ENCODE assay signal across 1 cellular context in the genomic region with DNA sequence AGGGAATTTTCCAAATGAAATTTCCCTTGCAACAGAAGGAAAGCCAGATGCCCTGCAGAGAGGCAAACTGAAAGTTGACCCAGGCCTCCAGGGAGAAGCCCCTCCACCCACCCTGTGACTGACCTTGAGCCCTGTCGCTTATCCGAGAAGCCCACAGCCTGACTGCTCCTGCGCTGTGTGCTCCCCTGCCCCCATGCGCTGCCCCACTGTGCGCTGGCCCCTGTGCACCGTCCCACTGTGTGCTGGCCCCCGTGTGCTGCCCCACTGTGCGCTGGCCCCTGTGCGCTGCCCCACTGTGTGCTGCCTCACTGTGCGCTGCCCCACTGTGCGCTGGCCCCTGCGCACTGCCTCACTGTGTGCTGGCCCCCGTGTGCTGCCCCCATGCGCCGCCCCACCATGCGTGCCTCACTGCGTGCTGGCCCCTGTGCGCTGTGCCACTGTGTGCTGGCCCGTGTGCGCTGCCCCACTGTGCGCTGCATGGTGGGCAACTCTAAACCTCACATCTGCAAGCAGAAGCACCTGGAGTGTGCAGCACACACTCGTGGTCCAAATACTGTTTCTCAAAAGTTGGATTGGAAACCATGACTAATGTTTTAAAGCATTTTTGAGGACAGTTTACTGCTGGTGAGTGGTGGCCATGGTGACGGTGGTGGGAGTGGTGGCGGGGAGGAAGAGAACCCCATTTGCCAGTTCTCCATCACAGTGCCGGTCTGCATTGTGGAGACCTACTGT.
TF ChIP-seq lines count a peak whose summit lies in the region.

No MANE protein-coding gene starts in this region.

TF ChIP-seq in HepG2, 621 proteins besides CTCF, POLR2A, EP300 and RAD21 (continued from another document):
- peak; percentile 100 for TF ChIP-seq ZKSCAN1 (IDR thresholded peaks at IDR 0.05; ENCODE audit: low read length)
- peak; percentile 33 for TF ChIP-seq CBX1 (IDR thresholded peaks at IDR 0.05; ENCODE audit: low read depth)
- TF ChIP-seq ZNF12 (CRISPR knock-in tag; IDR thresholded peaks at IDR 0.05): no peak
- peak; percentile 43; the same call in 1 of the 2 replicates for TF ChIP-seq HOXA3 (CRISPR knock-in tag; IDR thresholded peaks at IDR 0.05)
- TF ChIP-seq HNF4A (CRISPR knock-in tag; IDR thresholded peaks at IDR 0.05): peak; percentile 22; the same call in 1 of the 2 replicates
- peak; percentile 83 for TF ChIP-seq ZMYM3 (CRISPR knock-in tag; IDR thresholded peaks at IDR 0.05)
- TF ChIP-seq, protein P1, sequence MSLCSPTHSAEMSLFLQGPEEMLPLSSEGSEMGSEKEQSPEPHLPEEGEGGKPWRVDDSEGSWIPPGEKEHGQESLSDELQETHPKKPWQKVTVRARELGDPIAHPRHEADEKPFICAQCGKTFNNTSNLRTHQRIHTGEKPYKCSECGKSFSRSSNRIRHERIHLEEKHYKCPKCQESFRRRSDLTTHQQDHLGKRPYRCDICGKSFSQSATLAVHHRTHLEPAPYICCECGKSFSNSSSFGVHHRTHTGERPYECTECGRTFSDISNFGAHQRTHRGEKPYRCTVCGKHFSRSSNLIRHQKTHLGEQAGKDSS (CRISPR knock-in tag; IDR thresholded peaks at IDR 0.05; ENCODE audit: borderline replicate concordance, low read depth): peak; percentile 57; the same call in 1 of the 2 replicates
